12 cellular contexts compared by ENCODE assay signal in genomic region chr12:91565246-91565645, GRCh38.
DNase-seq lines count a peak whose midpoint lies in the region; ATAC-seq and TF ChIP-seq lines count a peak whose summit lies in the region.
"Had no signal": no experiment of that assay in that cellular context is flagged by ENCODE, and none has a peak within 500 bp of the region (broad histone marks: within the 10 kb centered on the region; RNA-seq: fewer than 3 reads in every experiment).

No MANE protein-coding gene starts in this region.

- peaks cover 10% of the 10 kb centered on the region for H3K9me3 Mint-ChIP-seq in nephron progenitor cell
- H3K9me3 Mint-ChIP-seq in stimulated activated naive CD8-positive, alpha-beta T cell treated with anti-CD3 and anti-CD28 coated beads, Interleukin-15, amount 100 ng/mL, for 72 hours, result peaks cover 1 to 4% of the 10 kb centered on the region in 2 donors

- peak overlapping the region; percentile 89 for H3K27ac Mint-ChIP-seq in nephron progenitor cell
- no peak overlapping the region for H3K27ac Mint-ChIP-seq in stimulated activated naive CD8-positive, alpha-beta T cell treated with anti-CD3 and anti-CD28 coated beads, Interleukin-15, amount 100 ng/mL, for 72 hours

- H3K4me3 Mint-ChIP-seq in nephron progenitor cell, result no peak overlapping the region
- no peak overlapping the region for H3K4me3 Mint-ChIP-seq in stimulated activated naive CD8-positive, alpha-beta T cell treated with anti-CD3 and anti-CD28 coated beads, Interleukin-15, amount 100 ng/mL, for 72 hours
- H3K4me3 Mint-ChIP-seq: naive thymus-derived CD8-positive, alpha-beta T cell had no signal

- peaks cover 19% of the 10 kb centered on the region for H3K4me1 Mint-ChIP-seq in nephron progenitor cell
- H3K4me1 Mint-ChIP-seq in stimulated activated naive CD8-positive, alpha-beta T cell treated with anti-CD3 and anti-CD28 coated beads, Interleukin-15, amount 100 ng/mL, for 72 hours, result peaks cover 31% of the 10 kb centered on the region

- in situ Hi-C loops in astrocyte of the spinal cord (cut with HindIII; ENCODE audit: low sequenced_read_pairs), result no loop called here

- peak; percentile 74 for DNase-seq in activated effector memory CD4-positive, alpha-beta T cell treated with anti-CD3 and anti-CD28 coated beads, Interleukin-2, amount 50 U/mL, for 16 hours
- no peak for DNase-seq in activated effector memory CD4-positive, alpha-beta T cell treated with Interleukin-2 at 50 U/mL for 16 hours
- DNase-seq in astrocyte of the spinal cord (ENCODE audit: low read depth, low spot score), result peak; percentile 46
- DNase-seq in nephron progenitor cell, result no peak
- peak in 1 of 2 donors; percentile 21 for DNase-seq in stimulated activated naive CD8-positive, alpha-beta T cell treated with anti-CD3 and anti-CD28 coated beads, Interleukin-15, amount 100 ng/mL, for 72 hours
- DNase-seq: naive thymus-derived CD8-positive, alpha-beta T cell; NCI-H146; NK-92 treated with Interleukin-12 subunit alpha and Interleukin-12 subunit beta, amount 100 ng/mL, for 24 hours had no signal

- no peak for TF ChIP-seq CTCF in astrocyte of the spinal cord (IDR thresholded peaks at IDR 0.05; ENCODE audit: low read depth, low read length)
- no peak for TF ChIP-seq CTCF in nephron progenitor cell (IDR thresholded peaks at IDR 0.05)

- no peak overlapping the region for H3K4me3 ChIP-seq in astrocyte of the spinal cord (ENCODE audit: low read depth, low read length)

- H3K36me3 Mint-ChIP-seq in nephron progenitor cell (ENCODE audit: low read depth), result peaks cover 2% of the 10 kb centered on the region

- peak; percentile 61 for ATAC-seq in stimulated activated naive CD8-positive, alpha-beta T cell treated with anti-CD3 and anti-CD28 coated beads, Interleukin-15, amount 100 ng/mL, for 72 hours
- ATAC-seq in GM18870 (IDR thresholded peaks at IDR 0.05; ENCODE audit: unreplicated experiment) (no peak), HG03025 (IDR thresholded peaks at IDR 0.05; ENCODE audit: low FRiP score, unreplicated experiment) (no peak), HG03039 (IDR thresholded peaks at IDR 0.05; ENCODE audit: unreplicated experiment) (no peak)
- ATAC-seq: naive thymus-derived CD8-positive, alpha-beta T cell; SK-N-SH treated with all-trans-retinoic acid at 6 μM for 48 hours had no signal

- H3K27me3 Mint-ChIP-seq in nephron progenitor cell (ENCODE audit: low read depth, poor library complexity), result peaks cover 4% of the 10 kb centered on the region
- H3K27me3 Mint-ChIP-seq in stimulated activated naive CD8-positive, alpha-beta T cell treated with anti-CD3 and anti-CD28 coated beads, Interleukin-15, amount 100 ng/mL, for 72 hours, result no peaks in the 10 kb centered on the region
- H3K27me3 Mint-ChIP-seq: naive thymus-derived CD8-positive, alpha-beta T cell had no signal

Comparison
In these comparisons a context has a peak if more than half of its experiments do, and no peak if none do; other contexts are left out.
1. DNase-seq: peak in activated effector memory CD4-positive, alpha-beta T cell treated with anti-CD3 and anti-CD28 coated beads, Interleukin-2, amount 50 U/mL, for 16 hours (single experiment) and astrocyte of the spinal cord (single experiment); none in activated effector memory CD4-positive, alpha-beta T cell treated with Interleukin-2 at 50 U/mL for 16 hours (single experiment) and nephron progenitor cell (single experiment).